8 cellular contexts compared by ENCODE assay signal in the genomic region with DNA sequence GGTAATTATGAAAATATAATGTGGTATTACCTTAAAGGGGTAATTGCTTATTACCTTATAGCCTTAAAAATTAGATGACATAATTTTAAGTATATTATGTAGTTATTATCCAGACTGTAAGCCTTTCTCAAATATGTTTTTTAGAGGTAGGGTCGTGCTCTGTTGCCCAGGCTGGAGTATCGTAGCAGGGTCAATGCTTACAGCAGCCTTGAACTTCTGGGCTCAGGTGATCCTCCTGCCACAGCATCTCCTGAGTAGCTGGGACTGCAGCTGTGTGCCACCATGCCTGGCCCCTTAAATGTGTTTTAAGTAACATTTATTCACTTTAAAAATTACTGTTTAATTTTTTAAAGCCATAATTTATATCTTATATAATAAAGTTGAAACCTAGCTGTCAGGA.
"Had no signal": no experiment of that assay in that cellular context is flagged by ENCODE, and none has a peak within 500 bp of the region (broad histone marks: within the 10 kb centered on the region; RNA-seq: fewer than 3 reads in every experiment).

No MANE protein-coding gene starts in this region.

- H2AFZ ChIP-seq: GM23248 had no signal

- H3K9me3 ChIP-seq: HAP-1 had no signal

- H3K4me3 Mint-ChIP-seq: IgD-negative memory B cell had no signal

- H3K9ac ChIP-seq: GM23248 had no signal

- H3K27ac ChIP-seq: GM23248 had no signal

- H3K27me3 Mint-ChIP-seq: IgD-negative memory B cell had no signal

- H3K9me3 Mint-ChIP-seq: IgD-negative memory B cell had no signal

- ATAC-seq: HCT116 had no signal

- DNase-seq: GM23248, GOT3, H7, KBM-7 had no signal

- FAIRE-seq: HTR-8/SVneo had no signal

- H3K27ac Mint-ChIP-seq: IgD-negative memory B cell had no signal

- H3K4me3 ChIP-seq: GM23248, HAP-1 had no signal
